Comparison of ENCODE assay signal across 1 cellular context in genomic region chr16:47144559-47144877, GRCh38.
TF ChIP-seq lines count a peak whose summit lies in the region.

No MANE protein-coding gene starts in this region.

TF ChIP-seq in HepG2, 621 proteins besides CTCF, POLR2A, EP300 and RAD21 (continued from another document and continues in another):
- TF ChIP-seq ZBTB8A (CRISPR knock-in tag; IDR thresholded peaks at IDR 0.05; ENCODE audit: borderline replicate concordance, low read depth) (no peak), ZNF44 (CRISPR knock-in tag; IDR thresholded peaks at IDR 0.05) (no peak), KMT2A (CRISPR knock-in tag; IDR thresholded peaks at IDR 0.05) (0 out of 2 replicates have a peak, but pooled peaks have one; percentile 39), DPF2 (CRISPR knock-in tag; IDR thresholded peaks at IDR 0.05; ENCODE audit: borderline replicate concordance, low read depth) (no peak), ZKSCAN5 (CRISPR knock-in tag; IDR thresholded peaks at IDR 0.05) (no peak), TCF12 (IDR thresholded peaks at IDR 0.05) (no peak), TCF12 (CRISPR knock-in tag; IDR thresholded peaks at IDR 0.05) (no peak), ZNF878 (CRISPR knock-in tag; IDR thresholded peaks at IDR 0.05) (no peak), ZNF557 (CRISPR knock-in tag; IDR thresholded peaks at IDR 0.05) (no peak), ZNF180 (CRISPR knock-in tag; IDR thresholded peaks at IDR 0.05; ENCODE audit: borderline replicate concordance, low read depth) (no peak), KMT2B (CRISPR knock-in tag; IDR thresholded peaks at IDR 0.05) (no peak), PHF21A (CRISPR knock-in tag; IDR thresholded peaks at IDR 0.05) (0 out of 2 replicates have a peak, but pooled peaks have one; percentile 37), JUNB (CRISPR knock-in tag; IDR thresholded peaks at IDR 0.05; ENCODE audit: borderline replicate concordance) (no peak), ZNF629 (CRISPR knock-in tag; conservative IDR thresholded peaks at IDR 0.05) (no peak), ZNF691 (CRISPR knock-in tag; IDR thresholded peaks at IDR 0.05; ENCODE audit: borderline replicate concordance, low read depth) (0 out of 2 replicates have a peak, but pooled peaks have one; percentile 12), ZNF275 (CRISPR knock-in tag; IDR thresholded peaks at IDR 0.05; ENCODE audit: borderline replicate concordance) (no peak), ZNF7 (CRISPR knock-in tag; IDR thresholded peaks at IDR 0.05) (no peak), MAFF (IDR thresholded peaks at IDR 0.05; ENCODE audit: low read depth, low read length) (no peak), ZSCAN12 (CRISPR knock-in tag; IDR thresholded peaks at IDR 0.05) (no peak), BRD4 (CRISPR knock-in tag; IDR thresholded peaks at IDR 0.05) (no peak), NPAS2 (CRISPR knock-in tag; IDR thresholded peaks at IDR 0.05; ENCODE audit: borderline replicate concordance) (no peak), ATF4 (CRISPR knock-in tag; IDR thresholded peaks at IDR 0.05) (no peak), MZF1 (CRISPR knock-in tag; IDR thresholded peaks at IDR 0.05; ENCODE audit: borderline replicate concordance) (no peak), KDM5A (IDR thresholded peaks at IDR 0.05; ENCODE audit: borderline replicate concordance, low read length) (no peak), RARG (CRISPR knock-in tag; IDR thresholded peaks at IDR 0.05; ENCODE audit: low read depth) (no peak), CSRNP2 (CRISPR knock-in tag; conservative IDR thresholded peaks at IDR 0.05; ENCODE audit: low read depth) (no peak), ZNF431 (CRISPR knock-in tag; IDR thresholded peaks at IDR 0.05; ENCODE audit: borderline replicate concordance, low read depth) (no peak), ZNF232 (CRISPR knock-in tag; IDR thresholded peaks at IDR 0.05; ENCODE audit: borderline replicate concordance) (no peak), KLF12 (CRISPR knock-in tag; IDR thresholded peaks at IDR 0.05; ENCODE audit: borderline replicate concordance) (no peak), KDM5B (CRISPR knock-in tag; IDR thresholded peaks at IDR 0.05; ENCODE audit: borderline replicate concordance) (0 out of 2 replicates have a peak, but pooled peaks have one; percentile 4), ZNF205 (CRISPR knock-in tag; IDR thresholded peaks at IDR 0.05) (0 out of 2 replicates have a peak, but pooled peaks have one; percentile 9), AKNA (CRISPR knock-in tag; IDR thresholded peaks at IDR 0.05; ENCODE audit: borderline replicate concordance) (no peak), ZNF451 (CRISPR knock-in tag; IDR thresholded peaks at IDR 0.05) (no peak), GATA4 (IDR thresholded peaks at IDR 0.05; ENCODE audit: borderline replicate concordance, low read depth) (no peak), NR2C2 (CRISPR knock-in tag; IDR thresholded peaks at IDR 0.05; ENCODE audit: borderline replicate concordance) (no peak), HOXA5 (CRISPR knock-in tag; IDR thresholded peaks at IDR 0.05) (0 out of 2 replicates have a peak, but pooled peaks have one; percentile 15), RELA (CRISPR knock-in tag; IDR thresholded peaks at IDR 0.05) (peak; percentile 69; the same call in 1 of the 2 replicates), SNAPC5 (CRISPR knock-in tag; IDR thresholded peaks at IDR 0.05; ENCODE audit: borderline replicate concordance) (no peak), KLF9 (CRISPR knock-in tag; IDR thresholded peaks at IDR 0.05; ENCODE audit: low read depth) (no peak), PHF20 (CRISPR knock-in tag; IDR thresholded peaks at IDR 0.05) (0 out of 2 replicates have a peak, but pooled peaks have one; percentile 9), ZNF792 (CRISPR knock-in tag; IDR thresholded peaks at IDR 0.05) (0 out of 2 replicates have a peak, but pooled peaks have one; percentile 10)
- TF ChIP-seq, protein P1, sequence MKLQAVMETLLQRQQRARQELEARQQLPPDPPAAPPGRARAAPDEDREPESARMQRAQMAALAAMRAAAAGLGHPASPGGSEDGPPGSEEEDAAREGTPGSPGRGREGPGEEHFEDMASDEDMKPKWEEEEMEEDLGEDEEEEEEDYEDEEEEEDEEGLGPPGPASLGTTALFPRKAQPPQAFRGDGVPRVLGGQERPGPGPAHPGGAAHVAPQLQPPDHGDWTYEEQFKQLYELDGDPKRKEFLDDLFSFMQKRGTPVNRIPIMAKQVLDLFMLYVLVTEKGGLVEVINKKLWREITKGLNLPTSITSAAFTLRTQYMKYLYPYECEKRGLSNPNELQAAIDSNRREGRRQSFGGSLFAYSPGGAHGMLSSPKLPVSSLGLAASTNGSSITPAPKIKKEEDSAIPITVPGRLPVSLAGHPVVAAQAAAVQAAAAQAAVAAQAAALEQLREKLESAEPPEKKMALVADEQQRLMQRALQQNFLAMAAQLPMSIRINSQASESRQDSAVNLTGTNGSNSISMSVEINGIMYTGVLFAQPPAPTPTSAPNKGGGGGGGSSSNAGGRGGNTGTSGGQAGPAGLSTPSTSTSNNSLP (IDR thresholded peaks at IDR 0.05; ENCODE audit: low read depth, low read length), result no peak
- TF ChIP-seq, protein P2, sequence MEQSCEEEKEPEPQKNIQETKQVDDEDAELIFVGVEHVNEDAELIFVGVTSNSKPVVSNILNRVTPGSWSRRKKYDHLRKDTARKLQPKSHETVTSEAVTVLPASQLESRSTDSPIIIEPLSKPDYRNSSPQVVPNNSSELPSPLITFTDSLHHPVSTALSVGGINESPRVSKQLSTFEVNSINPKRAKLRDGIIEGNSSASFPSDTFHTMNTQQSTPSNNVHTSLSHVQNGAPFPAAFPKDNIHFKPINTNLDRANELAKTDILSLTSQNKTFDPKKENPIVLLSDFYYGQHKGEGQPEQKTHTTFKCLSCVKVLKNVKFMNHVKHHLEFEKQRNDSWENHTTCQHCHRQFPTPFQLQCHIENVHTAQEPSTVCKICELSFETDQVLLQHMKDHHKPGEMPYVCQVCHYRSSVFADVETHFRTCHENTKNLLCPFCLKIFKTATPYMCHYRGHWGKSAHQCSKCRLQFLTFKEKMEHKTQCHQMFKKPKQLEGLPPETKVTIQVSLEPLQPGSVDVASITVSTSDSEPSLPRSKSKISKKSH (CRISPR knock-in tag; IDR thresholded peaks at IDR 0.05; ENCODE audit: borderline replicate concordance), result no peak
- TF ChIP-seq, protein P3, sequence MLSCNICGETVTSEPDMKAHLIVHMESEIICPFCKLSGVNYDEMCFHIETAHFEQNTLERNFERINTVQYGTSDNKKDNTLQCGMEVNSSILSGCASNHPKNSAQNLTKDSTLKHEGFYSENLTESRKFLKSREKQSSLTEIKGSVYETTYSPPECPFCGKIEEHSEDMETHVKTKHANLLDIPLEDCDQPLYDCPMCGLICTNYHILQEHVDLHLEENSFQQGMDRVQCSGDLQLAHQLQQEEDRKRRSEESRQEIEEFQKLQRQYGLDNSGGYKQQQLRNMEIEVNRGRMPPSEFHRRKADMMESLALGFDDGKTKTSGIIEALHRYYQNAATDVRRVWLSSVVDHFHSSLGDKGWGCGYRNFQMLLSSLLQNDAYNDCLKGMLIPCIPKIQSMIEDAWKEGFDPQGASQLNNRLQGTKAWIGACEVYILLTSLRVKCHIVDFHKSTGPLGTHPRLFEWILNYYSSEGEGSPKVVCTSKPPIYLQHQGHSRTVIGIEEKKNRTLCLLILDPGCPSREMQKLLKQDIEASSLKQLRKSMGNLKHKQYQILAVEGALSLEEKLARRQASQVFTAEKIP (CRISPR knock-in tag; IDR thresholded peaks at IDR 0.05; ENCODE audit: borderline replicate concordance), result no peak
- TF ChIP-seq, protein P4, sequence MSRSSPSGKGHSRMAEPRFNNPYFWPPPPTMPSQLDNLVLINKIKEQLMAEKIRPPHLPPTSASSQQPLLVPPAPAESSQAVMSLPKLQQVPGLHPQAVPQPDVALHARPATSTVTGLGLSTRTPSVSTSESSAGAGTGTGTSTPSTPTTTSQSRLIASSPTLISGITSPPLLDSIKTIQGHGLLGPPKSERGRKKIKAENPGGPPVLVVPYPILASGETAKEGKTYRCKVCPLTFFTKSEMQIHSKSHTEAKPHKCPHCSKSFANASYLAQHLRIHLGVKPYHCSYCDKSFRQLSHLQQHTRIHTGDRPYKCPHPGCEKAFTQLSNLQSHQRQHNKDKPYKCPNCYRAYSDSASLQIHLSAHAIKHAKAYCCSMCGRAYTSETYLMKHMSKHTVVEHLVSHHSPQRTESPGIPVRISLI (CRISPR knock-in tag; IDR thresholded peaks at IDR 0.05; ENCODE audit: borderline replicate concordance), result no peak
- TF ChIP-seq, protein P5, sequence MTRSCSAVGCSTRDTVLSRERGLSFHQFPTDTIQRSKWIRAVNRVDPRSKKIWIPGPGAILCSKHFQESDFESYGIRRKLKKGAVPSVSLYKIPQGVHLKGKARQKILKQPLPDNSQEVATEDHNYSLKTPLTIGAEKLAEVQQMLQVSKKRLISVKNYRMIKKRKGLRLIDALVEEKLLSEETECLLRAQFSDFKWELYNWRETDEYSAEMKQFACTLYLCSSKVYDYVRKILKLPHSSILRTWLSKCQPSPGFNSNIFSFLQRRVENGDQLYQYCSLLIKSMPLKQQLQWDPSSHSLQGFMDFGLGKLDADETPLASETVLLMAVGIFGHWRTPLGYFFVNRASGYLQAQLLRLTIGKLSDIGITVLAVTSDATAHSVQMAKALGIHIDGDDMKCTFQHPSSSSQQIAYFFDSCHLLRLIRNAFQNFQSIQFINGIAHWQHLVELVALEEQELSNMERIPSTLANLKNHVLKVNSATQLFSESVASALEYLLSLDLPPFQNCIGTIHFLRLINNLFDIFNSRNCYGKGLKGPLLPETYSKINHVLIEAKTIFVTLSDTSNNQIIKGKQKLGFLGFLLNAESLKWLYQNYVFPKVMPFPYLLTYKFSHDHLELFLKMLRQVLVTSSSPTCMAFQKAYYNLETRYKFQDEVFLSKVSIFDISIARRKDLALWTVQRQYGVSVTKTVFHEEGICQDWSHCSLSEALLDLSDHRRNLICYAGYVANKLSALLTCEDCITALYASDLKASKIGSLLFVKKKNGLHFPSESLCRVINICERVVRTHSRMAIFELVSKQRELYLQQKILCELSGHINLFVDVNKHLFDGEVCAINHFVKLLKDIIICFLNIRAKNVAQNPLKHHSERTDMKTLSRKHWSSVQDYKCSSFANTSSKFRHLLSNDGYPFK (CRISPR knock-in tag; IDR thresholded peaks at IDR 0.05; ENCODE audit: borderline replicate concordance), result 0 out of 2 replicates have a peak, but pooled peaks have one; percentile 5
